In genomic region chr5:167919268-167919560, GRCh38 we compare ENCODE assay signal across 17 cellular contexts.
"Had no signal": no experiment of that assay in that cellular context is flagged by ENCODE, and none has a peak within 500 bp of the region (broad histone marks: within the 10 kb centered on the region; RNA-seq: fewer than 3 reads in every experiment).

No MANE protein-coding gene starts in this region.

- H3K9me3 Mint-ChIP-seq: T-helper 1 cell treated with Interleukin-12 subunit alpha and Interleukin-12 subunit beta and Interleukin-4 antibody, amounts not matched to agents 30 μg/mL and 1 μg/mL, for 36 hours had no signal

- H3K4me3 Mint-ChIP-seq: activated CD8-positive, alpha-beta T cell treated with anti-CD3 and anti-CD28 coated beads, Interleukin-2, amount 10 ng/mL, durations not matched to agents 7 days and 5 days; activated naive CD8-positive, alpha-beta T cell treated with anti-CD3 and anti-CD28 coated beads, Interleukin-2, amount 10 ng/mL, durations not matched to agents 7 days and 5 days; T-helper 1 cell treated with Interleukin-12 subunit alpha and Interleukin-12 subunit beta and Interleukin-4 antibody, amounts not matched to agents 30 μg/mL and 1 μg/mL, for 36 hours had no signal

- H3K36me3 Mint-ChIP-seq: activated naive CD8-positive, alpha-beta T cell treated with anti-CD3 and anti-CD28 coated beads, Interleukin-2, amount 10 ng/mL, durations not matched to agents 7 days and 5 days had no signal

- H3K4me1 Mint-ChIP-seq: activated naive CD8-positive, alpha-beta T cell treated with anti-CD3 and anti-CD28 coated beads, Interleukin-2, amount 10 ng/mL, durations not matched to agents 7 days and 5 days had no signal

- DNase-seq: activated CD4-positive, alpha-beta T cell treated with anti-CD3 and anti-CD28 coated beads for 4 hours; activated CD8-positive, alpha-beta memory T cell treated with anti-CD3 and anti-CD28 coated beads, Interleukin-2, amount 50 U/mL, for 48 hours; activated CD8-positive, alpha-beta T cell treated with anti-CD3 and anti-CD28 coated beads, Interleukin-2, amount 10 ng/mL, durations not matched to agents 7 days and 5 days; activated naive CD4-positive, alpha-beta T cell treated with anti-CD3 and anti-CD28 coated beads, Interleukin-2, amount 50 U/mL, for 16 hours; activated naive CD8-positive, alpha-beta T cell treated with anti-CD3 and anti-CD28 coated beads, Interleukin-2, amount 10 ng/mL, durations not matched to agents 7 days and 5 days; activated T-cell treated with anti-CD3 and anti-CD28 coated beads, Interleukin-2, amount 50 U/mL, for 1 hour; aorta; Kasumi-1; KBM-7; NCI-H1048; NCI-H146; NCI-H187 treated with DMSO at 0.1 percent for 48 hours; NCI-H345; NCI-H510A; NCI-H526 treated with DMSO at 0.1 percent for 48 hours had no signal

- H3K27me3 Mint-ChIP-seq: activated naive CD8-positive, alpha-beta T cell treated with anti-CD3 and anti-CD28 coated beads, Interleukin-2, amount 10 ng/mL, durations not matched to agents 7 days and 5 days had no signal

- H3K27ac Mint-ChIP-seq: activated CD8-positive, alpha-beta T cell treated with anti-CD3 and anti-CD28 coated beads, Interleukin-2, amount 10 ng/mL, durations not matched to agents 7 days and 5 days; T-helper 1 cell treated with Interleukin-12 subunit alpha and Interleukin-12 subunit beta and Interleukin-4 antibody, amounts not matched to agents 30 μg/mL and 1 μg/mL, for 36 hours had no signal

- ATAC-seq: activated CD4-positive, CD25-positive, alpha-beta regulatory T cell treated with anti-CD3 and anti-CD28 coated beads, Interleukin-2, amount 50 U/mL, for 24 hours; activated CD8-positive, alpha-beta T cell treated with anti-CD3 and anti-CD28 coated beads, Interleukin-2, amount 10 ng/mL, durations not matched to agents 7 days and 5 days had no signal
